22 cellular contexts compared by ENCODE assay signal in genomic region chr12:6329693-6330045, GRCh38. TPM values are rescaled to one million over a fixed set of nuclear protein-coding genes. Genes with fewer than 3 reads are reported as not detected.
DNase-seq lines count a peak whose midpoint lies in the region; ATAC-seq, FAIRE-seq and TF ChIP-seq lines count a peak whose summit lies in the region.
"Had no signal": no experiment of that assay in that cellular context is flagged by ENCODE, and none has a peak within 500 bp of the region (broad histone marks: within the 10 kb centered on the region; RNA-seq: fewer than 3 reads in every experiment).

No MANE protein-coding gene starts in this region.

- intact Hi-C loops in PC-3 (cut with micrococcal nuclease), result no loop called here
- intact Hi-C loops in esophagus muscularis mucosa (cut with DNase I), result loop anchor here (5.0 kb wide), 3 partner anchors 38 to 203 kb away; partner anchors contain the start of gene GAPDH
- intact Hi-C loops in spleen (cut with DNase I; ENCODE audit: low total_unique reads), result loop anchor here (10.0 kb wide), 2 partner anchors 135 to 215 kb away; no protein-coding TSS in a partner anchor
- intact Hi-C loops in naive thymus-derived CD4-positive, alpha-beta T cell (cut with micrococcal nuclease), result no loop called here

- no peak overlapping the region for H3K4me3 ChIP-seq in A549
- H3K4me3 ChIP-seq in PC-3 (ENCODE audit: low read length), result no peak overlapping the region
- H3K4me3 ChIP-seq in esophagus muscularis mucosa, result no peak overlapping the region
- H3K4me3 ChIP-seq in spleen, result no peak overlapping the region
- no peak overlapping the region for H3K4me3 ChIP-seq in right atrium auricular region
- no peak overlapping the region for H3K4me3 ChIP-seq in naive thymus-derived CD4-positive, alpha-beta T cell (ENCODE audit: low read length)

- H3K4me1 ChIP-seq in A549, result peaks cover 100% of the 10 kb centered on the region
- peaks cover 27% of the 10 kb centered on the region for H3K4me1 ChIP-seq in PC-3 (ENCODE audit: insufficient read depth, low read length)
- peaks cover 72 to 100% (median 98%) of the 10 kb centered on the region in 4 donors for H3K4me1 ChIP-seq in esophagus muscularis mucosa
- peaks cover 65 to 100% (median 97%) of the 10 kb centered on the region in 6 donors for H3K4me1 ChIP-seq in spleen
- peaks cover 0 to 59% of the 10 kb centered on the region in 2 donors for H3K4me1 ChIP-seq in right atrium auricular region
- H3K4me1 ChIP-seq in naive thymus-derived CD4-positive, alpha-beta T cell (ENCODE audit: control insufficient read depth in 2 of 2, insufficient read depth in 2 of 2, low read length in 2 of 2), result peaks cover 21 to 34% of the 10 kb centered on the region in 2 donors

- H3K36me3 ChIP-seq in PC-3 (ENCODE audit: low read depth, low read length) (peaks cover 40% of the 10 kb centered on the region), esophagus muscularis mucosa (peaks cover 54 to 79% (median 73%) of the 10 kb centered on the region in 4 donors), spleen (peaks cover 2 to 87% (median 73%) of the 10 kb centered on the region in 6 donors), right atrium auricular region (peaks cover 68% of the 10 kb centered on the region)
- peaks cover 21 to 69% (median 25%) of the 10 kb centered on the region in 3 experiments for H3K36me3 ChIP-seq in naive thymus-derived CD4-positive, alpha-beta T cell (ENCODE audit: control insufficient read depth in 2 of 3, insufficient read depth in 3 of 3, low read length in 3 of 3)

- H3K27ac Mint-ChIP-seq in naive thymus-derived CD4-positive, alpha-beta T cell, result peak overlapping the region in 3 of 9 donors; percentile 38 to 71 (median 68)
- H3K27ac Mint-ChIP-seq: activated CD8-positive, alpha-beta memory T cell treated with anti-CD3 and anti-CD28 coated beads, Interleukin-2, amount 10 ng/mL, durations not matched to agents 7 days and 5 days; activated T-helper 2 cell treated with anti-CD3 and anti-CD28 coated beads, Interferon-gamma antibody, Interleukin-2, Interleukin-4, amounts not matched to agents 10 μg/mL and 5 μg/mL and 100 μg/mL, durations not matched to agents 14 hours and 24 hours and 36 hours had no signal

- no peaks in the 10 kb centered on the region for H4K20me1 ChIP-seq in PC-3 (ENCODE audit: low read length)

- H3K4me2 ChIP-seq in A549 (no peak overlapping the region), PC-3 (ENCODE audit: low read length) (no peak overlapping the region)

- no peaks in the 10 kb centered on the region for H3K27me3 Mint-ChIP-seq in naive thymus-derived CD4-positive, alpha-beta T cell
- H3K27me3 Mint-ChIP-seq: activated CD8-positive, alpha-beta memory T cell treated with anti-CD3 and anti-CD28 coated beads, Interleukin-2, amount 10 ng/mL, durations not matched to agents 7 days and 5 days had no signal

- H3K27ac ChIP-seq in A549 (peak overlapping the region; percentile 95 to 98; a peak in 4 of 6 replicates), PC-3 (ENCODE audit: low read length) (no peak overlapping the region), esophagus muscularis mucosa (replicated peaks in 1 of 4) (peak overlapping the region; percentile 53 to 99 (median 96)), spleen (peak overlapping the region in 4 of 8 donors; percentile 95 to 99 (median 98)), right atrium auricular region (no peak overlapping the region)
- no peak overlapping the region for H3K27ac ChIP-seq in naive thymus-derived CD4-positive, alpha-beta T cell (ENCODE audit: low read depth, low read length)

- no peak for FAIRE-seq in A549 (lab: Jason Lieb, UNC)

- no peak for TF ChIP-seq POLR2A in A549 (IDR thresholded peaks at IDR 0.05; ENCODE audit: low read length)
- TF ChIP-seq POLR2A in esophagus muscularis mucosa (IDR thresholded peaks at IDR 0.05; ENCODE audit: low read depth), result no peak
- TF ChIP-seq POLR2A in spleen (IDR thresholded peaks at IDR 0.05), result no peak

- peaks cover 24 to 52% (median 40%) of the 10 kb centered on the region in 7 donors for H3K4me1 Mint-ChIP-seq in naive thymus-derived CD4-positive, alpha-beta T cell

- POLR2A ChIA-PET in A549 (lab: Yijun Ruan, JAX), result no interaction called here
- POLR2A ChIA-PET in PC-3 (lab: Charles Lee; ENCODE audit: unreplicated experiment), result no interaction called here
- POLR2A ChIA-PET in naive thymus-derived CD4-positive, alpha-beta T cell (lab: Charles Lee), result no interaction called here

- no peak for ATAC-seq in A549
- no peak for ATAC-seq in PC-3
- ATAC-seq in GM21825 (IDR thresholded peaks at IDR 0.05; ENCODE audit: unreplicated experiment), result no peak
- no peak for ATAC-seq in naive thymus-derived CD4-positive, alpha-beta T cell
- ATAC-seq in HG02981 (IDR thresholded peaks at IDR 0.05; ENCODE audit: unreplicated experiment), result no peak
- ATAC-seq: activated CD4-positive, CD25-positive, alpha-beta regulatory T cell treated with anti-CD3 and anti-CD28 coated beads, Interleukin-2, amount 50 U/mL, for 24 hours; activated CD8-positive, alpha-beta memory T cell treated with anti-CD3 and anti-CD28 coated beads, Interleukin-2, amount 10 ng/mL, durations not matched to agents 7 days and 5 days; CD8-positive, alpha-beta T cell; esophagus mucosa; left lobe of liver had no signal

- H3K79me2 ChIP-seq in PC-3 (ENCODE audit: low read length), result peaks cover 17% of the 10 kb centered on the region

- H3K27me3 ChIP-seq in PC-3 (ENCODE audit: low read length) (no peaks in the 10 kb centered on the region), esophagus muscularis mucosa (no peaks in the 10 kb centered on the region), spleen (replicated peaks in 1 of 7) (peaks cover 0 to 73% (median 0%) of the 10 kb centered on the region in 7 donors), right atrium auricular region (no peaks in the 10 kb centered on the region)
- H3K27me3 ChIP-seq in naive thymus-derived CD4-positive, alpha-beta T cell (ENCODE audit: control insufficient read depth in 2 of 2, insufficient read depth in 2 of 2, low read length in 2 of 2), result no peaks in the 10 kb centered on the region

- no peak for TF ChIP-seq CTCF in A549 (IDR thresholded peaks at IDR 0.05)
- TF ChIP-seq CTCF in PC-3 (conservative IDR thresholded peaks at IDR 0.05; ENCODE audit: low read depth, low read length), result no peak
- no peak for TF ChIP-seq CTCF in esophagus muscularis mucosa (IDR thresholded peaks at IDR 0.05)
- no peak for TF ChIP-seq CTCF in spleen (IDR thresholded peaks at IDR 0.05 in 8 of 11, conservative IDR thresholded peaks at IDR 0.05 in 3 of 11)
- TF ChIP-seq CTCF in right atrium auricular region (IDR thresholded peaks at IDR 0.05), result no peak

- H3K9me3 ChIP-seq in A549 (no peaks in the 10 kb centered on the region), PC-3 (ENCODE audit: low read length) (no peaks in the 10 kb centered on the region), esophagus muscularis mucosa (no peaks in the 10 kb centered on the region), spleen (no peaks in the 10 kb centered on the region), right atrium auricular region (no peaks in the 10 kb centered on the region)
- no peaks in the 10 kb centered on the region for H3K9me3 ChIP-seq in naive thymus-derived CD4-positive, alpha-beta T cell (ENCODE audit: control insufficient read depth in 2 of 3, low read length in 3 of 3)

- H3K9me3 Mint-ChIP-seq in naive thymus-derived CD4-positive, alpha-beta T cell, result no peaks in the 10 kb centered on the region
- H3K9me3 Mint-ChIP-seq: activated T-helper 2 cell treated with anti-CD3 and anti-CD28 coated beads, Interferon-gamma antibody, Interleukin-2, Interleukin-4, amounts not matched to agents 10 μg/mL and 5 μg/mL and 100 μg/mL, durations not matched to agents 14 hours and 24 hours and 36 hours; CD8-positive, alpha-beta T cell had no signal

- BruUV-seq in PC-3 (replicated peaks; lab: Mats Ljungman, UMichigan), result TSS peak; percentile 2

- CTCF ChIA-PET in A549 (lab: Yijun Ruan, JAX) (interaction anchor here (0.7 to 29.7 kb wide), 7 partner anchors 37 to 136 kb away, joined by 3 to 705 read pairs (median 4); partner anchors contain the start of genes LTBR and SCNN1A), PC-3 (lab: Charles Lee) (no interaction called here)
- CTCF ChIA-PET in naive thymus-derived CD4-positive, alpha-beta T cell (lab: Charles Lee), result interaction anchor here (0.7 to 1.5 kb wide), 3 partner anchors 38 to 135 kb away, joined by 3 to 5 read pairs (median 4); no protein-coding TSS in a partner anchor

- H3K9me2 ChIP-seq in PC-3 (replicated peaks; ENCODE audit: low read length), result no peaks in the 10 kb centered on the region

- H3K4me3 Mint-ChIP-seq in naive thymus-derived CD4-positive, alpha-beta T cell, result peak overlapping the region in 1 of 10 donors; percentile 48
- H3K4me3 Mint-ChIP-seq: activated CD8-positive, alpha-beta memory T cell treated with anti-CD3 and anti-CD28 coated beads, Interleukin-2, amount 10 ng/mL, durations not matched to agents 7 days and 5 days; CD8-positive, alpha-beta T cell had no signal

- peaks cover 12 to 34% (median 14%) of the 10 kb centered on the region in 5 donors for H3K36me3 Mint-ChIP-seq in naive thymus-derived CD4-positive, alpha-beta T cell

- TF ChIP-seq RAD21 in A549 (conservative IDR thresholded peaks at IDR 0.05 in 1 of 2, IDR thresholded peaks at IDR 0.05 in 1 of 2), result no peak

- no peak for DNase-seq in A549 (ENCODE audit: low read depth in 1 of 2, low spot score in 1 of 2)
- no peak for DNase-seq in PC-3
- no peak for DNase-seq in esophagus muscularis mucosa (ENCODE audit: extremely low spot score)
- peak; percentile 79 for DNase-seq in spleen
- DNase-seq in right atrium auricular region (ENCODE audit: low spot score), result no peak
- DNase-seq in naive thymus-derived CD4-positive, alpha-beta T cell, result no peak
- DNase-seq: amygdala; CD8-positive, alpha-beta T cell; DMS79; KBM-7; midbrain; NCI-H2029; NCI-H446; NK-92 treated with Interleukin-12 subunit alpha and Interleukin-12 subunit beta, amount 100 ng/mL, for 24 hours had no signal

- H2AFZ ChIP-seq in PC-3 (ENCODE audit: low read length), result no peak overlapping the region

- TF ChIP-seq EP300 in A549 (IDR thresholded peaks at IDR 0.05) (no peak), esophagus muscularis mucosa (IDR thresholded peaks at IDR 0.05) (no peak)

- H3F3A ChIP-seq in PC-3 (ENCODE audit: low read length, unreplicated experiment), result peaks cover 5% of the 10 kb centered on the region

- no peak overlapping the region for H3K9ac ChIP-seq in PC-3 (ENCODE audit: low read length)

- 84% methylated on average over 9 of the region's 16 CpGs for WGBS in A549 (ENCODE audit: missing lambda C conversion rate)
- 88% methylated on average over 7 of the region's 16 CpGs for WGBS in esophagus muscularis mucosa
- 75 to 84% (median 75%) methylated on average over 15 to 16 of the region's 16 CpGs for WGBS in spleen, 5 donors

RNA-seq across cellular contexts. Expression of gene TNFRSF1A, which starts 12.2 kb away (rescaled TPM):
- polyA plus RNA-seq in A549 (2011; rRNA removed) (460 and 621 TPM in 2 replicates), A549 (2017; fragmentation: RNase III; extraction: RNeasy Plus Mini Kit Qiagen cat#74134 plus additional on column Dnase treatment) (324 to 416 TPM (median 367 TPM) in 3 replicates), spleen (10 to 100 TPM; 22.5 to 40.6 (median 22.8) TPM)
- 275 and 344 TPM in 2 replicates for polyA plus RNA-seq in A549 (2012; cell fraction: cytosol; rRNA removed)
- 409 and 455 TPM in 2 replicates for polyA plus RNA-seq in A549 (2012; cell fraction: nucleus; rRNA removed)
- polyA minus RNA-seq in A549 (2011; rRNA and poly(A)+ RNA removed), result 307 and 325 TPM in 2 replicates
- total RNA-seq in PC-3 (2014; rRNA removed) (95.1 and 97.4 TPM in 2 replicates), esophagus muscularis mucosa (100 to 1,000 TPM; 146 to 464 (median 247) TPM), spleen (100 to 1,000 TPM; 153 to 578 (median 224) TPM), right atrium auricular region (100 to 1,000 TPM in 1 of 2 donors, 10 to 100 TPM in 1; 62.9 to 176 TPM)
- total RNA-seq in naive thymus-derived CD4-positive, alpha-beta T cell, result 10 to 100 TPM; 40.9 to 99.4 (median 67.3) TPM
- 10 to 100 TPM; 24.1 to 46.3 TPM for polyA plus RNA-seq in naive thymus-derived CD4-positive, alpha-beta T cell

RNA-seq across cellular contexts. Expression of gene PLEKHG6, which starts 19.2 kb away (rescaled TPM):
- polyA plus RNA-seq in A549 (2011; rRNA removed) (0.25 and 0.31 TPM in 2 replicates), A549 (2017; fragmentation: RNase III; extraction: RNeasy Plus Mini Kit Qiagen cat#74134 plus additional on column Dnase treatment) (0.15 to 0.29 TPM (median 0.16 TPM) in 3 replicates), spleen (under 1 TPM; 0.10 to 0.12 (median 0.11) TPM)
- 0.26 and 0.70 TPM in 2 replicates for polyA plus RNA-seq in A549 (2012; cell fraction: cytosol; rRNA removed)
- 0.26 and 0.33 TPM in 2 replicates for polyA plus RNA-seq in A549 (2012; cell fraction: nucleus; rRNA removed)
- 0.41 and 0.88 TPM in 2 replicates for polyA minus RNA-seq in A549 (2011; rRNA and poly(A)+ RNA removed)
- total RNA-seq in PC-3 (2014; rRNA removed) (18.0 and 18.4 TPM in 2 replicates), esophagus muscularis mucosa (under 1 TPM in 2 of 4 donors, not detected in 2; 0.52 to 0.75 TPM), spleen (1 to 10 TPM in 1 of 7 donors, under 1 TPM in 2, not detected in 4; 0.19 to 1.2 (median 0.74) TPM), right atrium auricular region (under 1 TPM in 1 of 2 donors, not detected in 1; 0.51 TPM)
- not detected for total RNA-seq in naive thymus-derived CD4-positive, alpha-beta T cell
- 1 to 10 TPM in 1 of 2 donors, under 1 TPM in 1; 0.15 to 1.3 TPM for polyA plus RNA-seq in naive thymus-derived CD4-positive, alpha-beta T cell
- total RNA-seq: activated CD8-positive, alpha-beta memory T cell treated with anti-CD3 and anti-CD28 coated beads, Interleukin-2, amount 10 ng/mL, durations not matched to agents 7 days and 5 days; activated T-helper 2 cell treated with anti-CD3 and anti-CD28 coated beads, Interferon-gamma antibody, Interleukin-2, Interleukin-4, amounts not matched to agents 10 μg/mL and 5 μg/mL and 100 μg/mL, durations not matched to agents 14 hours and 24 hours and 36 hours; CD8-positive, alpha-beta T cell; glomerular endothelial cell had no signal

RNA-seq across cellular contexts. Expression of gene SCNN1A, which starts 45.7 kb away (rescaled TPM):
- polyA plus RNA-seq in A549 (2011; rRNA removed) (7.0 and 7.6 TPM in 2 replicates), A549 (2017; fragmentation: RNase III; extraction: RNeasy Plus Mini Kit Qiagen cat#74134 plus additional on column Dnase treatment) (4.3 to 6.0 TPM (median 5.7 TPM) in 3 replicates), spleen (under 1 TPM; 0.17 to 0.22 (median 0.18) TPM)
- polyA plus RNA-seq in A549 (2012; cell fraction: cytosol; rRNA removed), result 4.2 and 6.8 TPM in 2 replicates
- 14.1 and 14.4 TPM in 2 replicates for polyA plus RNA-seq in A549 (2012; cell fraction: nucleus; rRNA removed)
- polyA minus RNA-seq in A549 (2011; rRNA and poly(A)+ RNA removed), result 6.4 and 12.4 TPM in 2 replicates
- total RNA-seq in PC-3 (2014; rRNA removed) (2.3 and 2.9 TPM in 2 replicates), esophagus muscularis mucosa (1 to 10 TPM in 3 of 4 donors, under 1 TPM in 1; 0.83 to 3.3 (median 1.8) TPM), spleen (1 to 10 TPM in 6 of 7 donors, under 1 TPM in 1; 0.84 to 8.6 (median 2.0) TPM), right atrium auricular region (10 to 100 TPM in 1 of 2 donors, 1 to 10 TPM in 1; 2.7 to 18.7 TPM)
- 1 to 10 TPM in 4 of 5 experiments, under 1 TPM in 1; 0.22 to 5.3 (median 3.6) TPM for total RNA-seq in naive thymus-derived CD4-positive, alpha-beta T cell
- 1 to 10 TPM in 1 of 2 donors, under 1 TPM in 1; 0.84 to 1.2 TPM for polyA plus RNA-seq in naive thymus-derived CD4-positive, alpha-beta T cell
- total RNA-seq: activated T-helper 2 cell treated with anti-CD3 and anti-CD28 coated beads, Interferon-gamma antibody, Interleukin-2, Interleukin-4, amounts not matched to agents 10 μg/mL and 5 μg/mL and 100 μg/mL, durations not matched to agents 14 hours and 24 hours and 36 hours; glomerular endothelial cell had no signal

RNA-seq across cellular contexts. Expression of gene LTBR, which starts 54.3 kb away (rescaled TPM):
- polyA plus RNA-seq in A549 (2011; rRNA removed), result 57.3 and 63.9 TPM in 2 replicates
- 72.7 and 103 TPM in 2 replicates for polyA plus RNA-seq in A549 (2012; cell fraction: cytosol; rRNA removed)
- polyA plus RNA-seq in A549 (2012; cell fraction: nucleus; rRNA removed), result 137 and 148 TPM in 2 replicates
- 90.4 to 110 TPM (median 109 TPM) in 3 replicates for polyA plus RNA-seq in A549 (2017; fragmentation: RNase III; extraction: RNeasy Plus Mini Kit Qiagen cat#74134 plus additional on column Dnase treatment)
- polyA minus RNA-seq in A549 (2011; rRNA and poly(A)+ RNA removed), result 47.1 and 54.7 TPM in 2 replicates
- 160 and 163 TPM in 2 replicates for total RNA-seq in PC-3 (2014; rRNA removed)
- 100 to 1,000 TPM; 117 to 144 (median 137) TPM for total RNA-seq in esophagus muscularis mucosa
- 100 to 1,000 TPM in 3 of 7 donors, 10 to 100 TPM in 4; 49.0 to 155 (median 87.8) TPM for total RNA-seq in spleen
- polyA plus RNA-seq in spleen, result 10 to 100 TPM; 14.4 to 29.2 (median 15.7) TPM
- 10 to 100 TPM; 63.6 to 72.1 TPM for total RNA-seq in right atrium auricular region
- total RNA-seq in naive thymus-derived CD4-positive, alpha-beta T cell, result 10 to 100 TPM in 1 of 5 experiments, 1 to 10 TPM in 3, under 1 TPM in 1; 0.34 to 25.2 (median 2.2) TPM
- not detected for polyA plus RNA-seq in naive thymus-derived CD4-positive, alpha-beta T cell

Comparison
In these comparisons a context has a peak if more than half of its experiments do, and no peak if none do; other contexts are left out.
1. H3K27ac ChIP-seq: peak in A549 (2 of 2) and esophagus muscularis mucosa (4 of 4); none in PC-3 (single experiment), right atrium auricular region (0 of 2) and naive thymus-derived CD4-positive, alpha-beta T cell (single experiment).
2. intact Hi-C loops: an anchor here in esophagus muscularis mucosa (5.0 kb wide) and spleen (10.0 kb wide); none called in PC-3 and naive thymus-derived CD4-positive, alpha-beta T cell.